12 cellular contexts compared by ENCODE assay signal in the genomic region with DNA sequence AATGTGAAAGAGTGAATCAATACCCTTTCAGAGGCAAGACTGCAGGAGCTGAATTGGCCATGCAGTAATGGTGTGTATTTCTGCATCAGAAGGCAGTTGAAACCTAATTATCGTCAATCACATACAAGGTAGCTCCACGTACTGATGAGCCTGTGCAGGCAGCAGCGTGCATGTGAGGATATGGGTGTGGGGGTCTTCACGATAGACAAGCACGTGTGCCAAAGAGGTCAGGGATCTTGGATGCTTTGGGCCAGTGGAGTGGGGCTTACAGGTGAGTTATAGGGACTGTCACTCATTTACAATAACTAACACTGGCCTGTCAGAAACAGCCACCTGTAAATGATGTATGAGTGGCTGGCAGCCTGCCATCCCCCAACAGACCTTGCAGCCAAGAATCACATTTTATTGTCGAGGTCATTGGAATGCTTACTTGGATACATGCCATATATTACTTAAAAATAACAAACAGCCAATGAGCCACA.
DNase-seq lines count a peak whose midpoint lies in the region; ATAC-seq and TF ChIP-seq lines count a peak whose summit lies in the region.
"Had no signal": no experiment of that assay in that cellular context is flagged by ENCODE, and none has a peak within 500 bp of the region (broad histone marks: within the 10 kb centered on the region; RNA-seq: fewer than 3 reads in every experiment).

No MANE protein-coding gene starts in this region.

- peak overlapping the region in 9 of 11 experiments; percentile 1 to 61 (median 43); a peak in 14 of 22 replicates for H3K4me2 ChIP-seq in BLaER1 treated with 17β-estradiol and CSF1 and Interleukin-3, amounts not matched to agents 10 nM and 100 nM
- H3K4me2 ChIP-seq in GM23248 (ENCODE audit: unreplicated experiment), result no peak overlapping the region

- H3K27ac Mint-ChIP-seq in chondrocyte (ENCODE audit: unreplicated experiment), result no peak overlapping the region
- H3K27ac Mint-ChIP-seq in activated naive CD8-positive, alpha-beta T cell treated with anti-CD3 and anti-CD28 coated beads, Interleukin-2, amount 50 U/mL, for 24 hours, result no peak overlapping the region

- H3K79me2 ChIP-seq in GM23248 (ENCODE audit: insufficient read depth), result no peaks in the 10 kb centered on the region

- no peaks in the 10 kb centered on the region for H4K20me1 ChIP-seq in BLaER1 treated with 17β-estradiol and CSF1 and Interleukin-3, amounts not matched to agents 10 nM and 100 nM
- H4K20me1 ChIP-seq in GM23248 (ENCODE audit: insufficient read depth), result no peaks in the 10 kb centered on the region

- H3K9me3 ChIP-seq in BLaER1 treated with 17β-estradiol and CSF1 and Interleukin-3, amounts not matched to agents 10 nM and 100 nM (replicated peaks in 1 of 11), result no peaks in the 10 kb centered on the region
- H3K9me3 ChIP-seq in Peyer's patch, result no peaks in the 10 kb centered on the region
- no peaks in the 10 kb centered on the region for H3K9me3 ChIP-seq in GM23248 (ENCODE audit: low read depth)
- H3K9me3 ChIP-seq: left ventricle myocardium inferior had no signal

- H3K9me2 ChIP-seq in GM23248 (ENCODE audit: insufficient read depth), result no peaks in the 10 kb centered on the region

- in situ Hi-C loops in GM23248 (cut with MboI), result loop anchor here (10.0 kb wide), 2 partner anchors 569 to 759 kb away; no protein-coding TSS in a partner anchor

- H3K4me1 ChIP-seq in BLaER1 treated with 17β-estradiol and CSF1 and Interleukin-3, amounts not matched to agents 10 nM and 100 nM, result peaks cover 0 to 12% (median 7%) of the 10 kb centered on the region in 10 experiments; a peak in 12 of 20 replicates
- H3K4me1 ChIP-seq in Peyer's patch, result no peaks in the 10 kb centered on the region
- H3K4me1 ChIP-seq in GM23248 (ENCODE audit: insufficient read depth), result peaks cover 4% of the 10 kb centered on the region
- H3K4me1 ChIP-seq: left ventricle myocardium inferior had no signal

- no peak for ATAC-seq in activated naive CD8-positive, alpha-beta T cell treated with anti-CD3 and anti-CD28 coated beads, Interleukin-2, amount 50 U/mL, for 24 hours

- H3K4me3 Mint-ChIP-seq in chondrocyte (ENCODE audit: unreplicated experiment), result no peak overlapping the region
- no peak overlapping the region for H3K4me3 Mint-ChIP-seq in activated naive CD8-positive, alpha-beta T cell treated with anti-CD3 and anti-CD28 coated beads, Interleukin-2, amount 50 U/mL, for 24 hours
- H3K4me3 Mint-ChIP-seq: CD14-positive monocyte had no signal

- DNase-seq in HS-27A (ENCODE audit: low read depth) (peak; percentile 20), Peyer's patch (peak in 2 of 3 donors; percentile 61 to 63), glomerular visceral epithelial cell (ENCODE audit: extremely low spot score) (peak; percentile 53), chondrocyte (ENCODE audit: low spot score) (no peak), GDM1 (lab: John Stamatoyannopoulos, UW) (no peak), GM23248 (no peak)
- no peak for DNase-seq in activated naive CD8-positive, alpha-beta T cell treated with anti-CD3 and anti-CD28 coated beads, Interleukin-2, amount 50 U/mL, for 24 hours
- DNase-seq: activated T-cell treated with anti-CD3 and anti-CD28 coated beads, Interleukin-2, amount 50 U/mL, for 1 hour; left ventricle myocardium inferior; retina had no signal

- H3K27me3 Mint-ChIP-seq in chondrocyte (ENCODE audit: low read depth), result peaks cover 47% of the 10 kb centered on the region
- peaks cover 2% of the 10 kb centered on the region for H3K27me3 Mint-ChIP-seq in activated naive CD8-positive, alpha-beta T cell treated with anti-CD3 and anti-CD28 coated beads, Interleukin-2, amount 50 U/mL, for 24 hours

- H3K27me3 ChIP-seq in BLaER1 treated with 17β-estradiol and CSF1 and Interleukin-3, amounts not matched to agents 10 nM and 100 nM, result peaks cover 0 to 22% (median 10%) of the 10 kb centered on the region in 11 experiments; a peak in 16 of 22 replicates
- no peaks in the 10 kb centered on the region for H3K27me3 ChIP-seq in Peyer's patch
- H3K27me3 ChIP-seq in GM23248 (replicated peaks; ENCODE audit: insufficient read depth), result no peaks in the 10 kb centered on the region

- H3K4me1 Mint-ChIP-seq in chondrocyte (ENCODE audit: low read depth), result no peaks in the 10 kb centered on the region
- H3K4me1 Mint-ChIP-seq in activated naive CD8-positive, alpha-beta T cell treated with anti-CD3 and anti-CD28 coated beads, Interleukin-2, amount 50 U/mL, for 24 hours, result no peaks in the 10 kb centered on the region

- H3K36me3 Mint-ChIP-seq in chondrocyte (ENCODE audit: low read depth), result no peaks in the 10 kb centered on the region
- H3K36me3 Mint-ChIP-seq in activated naive CD8-positive, alpha-beta T cell treated with anti-CD3 and anti-CD28 coated beads, Interleukin-2, amount 50 U/mL, for 24 hours (ENCODE audit: low read depth), result no peaks in the 10 kb centered on the region

- H3K9me3 Mint-ChIP-seq in chondrocyte (ENCODE audit: low read depth), result no peaks in the 10 kb centered on the region
- no peaks in the 10 kb centered on the region for H3K9me3 Mint-ChIP-seq in activated naive CD8-positive, alpha-beta T cell treated with anti-CD3 and anti-CD28 coated beads, Interleukin-2, amount 50 U/mL, for 24 hours
- H3K9me3 Mint-ChIP-seq: CD14-positive monocyte had no signal

- H3K9ac ChIP-seq in BLaER1 treated with 17β-estradiol and CSF1 and Interleukin-3, amounts not matched to agents 10 nM and 100 nM, result no peak overlapping the region
- no peak overlapping the region for H3K9ac ChIP-seq in GM23248

- no peak overlapping the region for H3K4me3 ChIP-seq in BLaER1 treated with 17β-estradiol and CSF1 and Interleukin-3, amounts not matched to agents 10 nM and 100 nM
- H3K4me3 ChIP-seq in Peyer's patch (no peak overlapping the region), GM23248 (no peak overlapping the region)
- H3K4me3 ChIP-seq: left ventricle myocardium inferior had no signal

- no peaks in the 10 kb centered on the region for H3F3A ChIP-seq in GM23248 (ENCODE audit: insufficient read depth)

- H3K27ac ChIP-seq in BLaER1 treated with 17β-estradiol and CSF1 and Interleukin-3, amounts not matched to agents 10 nM and 100 nM, result no peak overlapping the region
- no peak overlapping the region for H3K27ac ChIP-seq in Peyer's patch
- H3K27ac ChIP-seq in GM23248, result no peak overlapping the region
- H3K27ac ChIP-seq: left ventricle myocardium inferior had no signal

- TF ChIP-seq POLR2A in Peyer's patch (IDR thresholded peaks at IDR 0.05), result no peak

- TF ChIP-seq CTCF in Peyer's patch (IDR thresholded peaks at IDR 0.05), result no peak
- no peak for TF ChIP-seq CTCF in chondrocyte (IDR thresholded peaks at IDR 0.05)

- H2AFZ ChIP-seq in GM23248, result no peak overlapping the region

- 68 to 70% methylated on average over 6 of the region's 6 CpGs for WGBS in GM23248 (ENCODE audit: low coverage in 1 of 2, low lambda C conversion rate in 2 of 2, missing lambda C conversion rate in 2 of 2), 2 experiments

- no peaks in the 10 kb centered on the region for H3K36me3 ChIP-seq in BLaER1 treated with 17β-estradiol and CSF1 and Interleukin-3, amounts not matched to agents 10 nM and 100 nM
- no peaks in the 10 kb centered on the region for H3K36me3 ChIP-seq in Peyer's patch
- H3K36me3 ChIP-seq in GM23248 (ENCODE audit: low read depth), result no peaks in the 10 kb centered on the region
- H3K36me3 ChIP-seq: left ventricle myocardium inferior had no signal

Comparison
In these comparisons a context has a peak if more than half of its experiments do, and no peak if none do; other contexts are left out.
1. DNase-seq: peak in HS-27A (single experiment), Peyer's patch (2 of 3) and glomerular visceral epithelial cell (single experiment); none in chondrocyte (single experiment), activated naive CD8-positive, alpha-beta T cell treated with anti-CD3 and anti-CD28 coated beads, Interleukin-2, amount 50 U/mL, for 24 hours (single experiment), GDM1 (single experiment) and GM23248 (single experiment).